ENCODE assay signal across 7 cellular contexts in the genomic region with DNA sequence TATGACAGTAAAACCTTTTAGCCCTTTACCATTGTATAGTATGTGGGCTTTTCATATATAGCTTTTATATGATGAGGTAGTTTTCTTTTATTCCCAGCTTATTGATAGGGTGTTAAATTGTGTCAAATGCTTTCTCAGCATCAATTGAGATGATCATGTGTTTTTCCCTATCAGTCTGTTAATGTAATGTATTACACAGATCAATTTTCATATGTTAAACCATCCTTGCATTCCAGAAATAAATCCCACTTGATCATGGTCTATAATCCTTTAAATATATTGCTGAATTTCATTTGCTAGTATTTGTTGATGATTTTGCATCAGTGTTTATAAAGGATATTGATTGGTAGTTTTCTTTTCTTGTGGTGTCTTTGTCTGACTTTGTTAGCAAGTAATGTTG.
"Had no signal": no experiment of that assay in that cellular context is flagged by ENCODE, and none has a peak within 500 bp of the region (broad histone marks: within the 10 kb centered on the region; RNA-seq: fewer than 3 reads in every experiment).

No MANE protein-coding gene starts in this region.

- H3K4me2 ChIP-seq: KMS-11 had no signal

- H3K9ac ChIP-seq: KMS-11 had no signal

- FAIRE-seq: HepG2, HTR-8/SVneo had no signal

- ATAC-seq: HepG2 had no signal

- DNase-seq: IMR-90, KBM-7, KG1 had no signal

- H3K27ac ChIP-seq: HL-60, KMS-11 had no signal
